Comparison of ENCODE assay signal across 1 cellular context in genomic region chr16:4475880-4476790, GRCh38.
TF ChIP-seq lines count a peak whose summit lies in the region.

TSS of gene HMOX2 (plus strand) at chr16:4476398. CDS start at chr16:4505525, 29,127 bp downstream.

TF ChIP-seq in K562, 482 proteins besides CTCF, POLR2A, EP300 and RAD21 (continued from another document and continues in another):
- TF ChIP-seq TFAP4 (CRISPR knock-in tag; IDR thresholded peaks at IDR 0.05; ENCODE audit: borderline replicate concordance) = peak; percentile 88
- peak; percentile 85 for TF ChIP-seq BHLHE40 (IDR thresholded peaks at IDR 0.05; ENCODE audit: low read length)
- no peak for TF ChIP-seq ZNF717 (CRISPR knock-in tag; IDR thresholded peaks at IDR 0.05)
- TF ChIP-seq MYNN (IDR thresholded peaks at IDR 0.05) = peak; percentile 40; the same call in 1 of the 2 replicates
- no peak for TF ChIP-seq MYNN (CRISPR knock-in tag; IDR thresholded peaks at IDR 0.05)
- peak; percentile 46 for TF ChIP-seq CTCFL (IDR thresholded peaks at IDR 0.05; ENCODE audit: borderline replicate concordance, insufficient read depth, low read depth, low read length, poor library complexity, severe bottlenecking)
- peak; percentile 32; the same call in 1 of the 2 replicates for TF ChIP-seq SREBF1 (IDR thresholded peaks at IDR 0.05; ENCODE audit: borderline replicate concordance, low read depth, low read length)
- TF ChIP-seq ZFX (CRISPR knock-in tag; IDR thresholded peaks at IDR 0.05) = peak; percentile 80
- peak; percentile 43 for TF ChIP-seq PHF20 (IDR thresholded peaks at IDR 0.05; ENCODE audit: partially characterized antibody)
- peak; percentile 98 for TF ChIP-seq GMEB1 (CRISPR knock-in tag; IDR thresholded peaks at IDR 0.05)
- peak; percentile 83 for TF ChIP-seq MEIS2 (IDR thresholded peaks at IDR 0.05; ENCODE audit: partially characterized antibody)
- peak; percentile 49 for TF ChIP-seq SAP30 (IDR thresholded peaks at IDR 0.05; ENCODE audit: borderline replicate concordance, insufficient read depth, low read depth, low read length, poor library complexity, severe bottlenecking)
- 0 out of 2 replicates have a peak, but pooled peaks have one; percentile 26 for TF ChIP-seq ZKSCAN1 (IDR thresholded peaks at IDR 0.05; ENCODE audit: low read depth, low read length)
- TF ChIP-seq HMGXB4 (CRISPR knock-in tag; IDR thresholded peaks at IDR 0.05) = peak; percentile 84; the same call in 1 of the 2 replicates
- TF ChIP-seq GATAD2A (IDR thresholded peaks at IDR 0.05) = peak; percentile 56; the same call in 1 of the 2 replicates
- TF ChIP-seq ZBTB1 (CRISPR knock-in tag; IDR thresholded peaks at IDR 0.05; ENCODE audit: borderline replicate concordance, low read depth) = peak; percentile 67; the same call in 1 of the 2 replicates
- TF ChIP-seq SIN3A (IDR thresholded peaks at IDR 0.05; ENCODE audit: borderline replicate concordance in 2 of 2, control insufficient read depth in 1 of 2, low read depth in 2 of 2, low read length in 2 of 2) = peak; percentile 74 to 76; a peak in 2 of 4 replicates
- TF ChIP-seq ELF4 (CRISPR knock-in tag; IDR thresholded peaks at IDR 0.05) = no peak
- TF ChIP-seq CREB1 (IDR thresholded peaks at IDR 0.05) = peak; percentile 80
- peak; percentile 92 for TF ChIP-seq CREB1 (CRISPR knock-in tag; IDR thresholded peaks at IDR 0.05)
- TF ChIP-seq ZEB2 (IDR thresholded peaks at IDR 0.05) = peak; percentile 92
- TF ChIP-seq MGA (IDR thresholded peaks at IDR 0.05) = peak; percentile 45
- TF ChIP-seq SIN3B (IDR thresholded peaks at IDR 0.05; ENCODE audit: low read depth) = peak; percentile 18; the same call in 1 of the 2 replicates
- TF ChIP-seq ESRRB (CRISPR knock-in tag; IDR thresholded peaks at IDR 0.05; ENCODE audit: borderline replicate concordance) = no peak
- peak; percentile 96 for TF ChIP-seq RBFOX2 (IDR thresholded peaks at IDR 0.05; ENCODE audit: low read depth, low read length)
- peak; percentile 89 for TF ChIP-seq CXXC5 (CRISPR knock-in tag; IDR thresholded peaks at IDR 0.05)
- peak; percentile 92 to 94 for TF ChIP-seq NRF1 (conservative IDR thresholded peaks at IDR 0.05 in 1 of 2, IDR thresholded peaks at IDR 0.05 in 1 of 2)
- no peak for TF ChIP-seq SMARCA4 (IDR thresholded peaks at IDR 0.05)
- peak; percentile 52 for TF ChIP-seq HCFC1 (IDR thresholded peaks at IDR 0.05; ENCODE audit: low read depth, low read length)
- TF ChIP-seq FIP1L1 (IDR thresholded peaks at IDR 0.05; ENCODE audit: low read depth, low read length, poor library complexity, severe bottlenecking) = peak; percentile 92
- TF ChIP-seq ATF1 (CRISPR knock-in tag; IDR thresholded peaks at IDR 0.05) = peak; percentile 44; the same call in 1 of the 2 replicates
- peak; percentile 76 for TF ChIP-seq ATF1 (tag; IDR thresholded peaks at IDR 0.05)
- peak; percentile 82 for TF ChIP-seq SMAD4 (CRISPR knock-in tag; conservative IDR thresholded peaks at IDR 0.05)
- TF ChIP-seq RB1 (IDR thresholded peaks at IDR 0.05; ENCODE audit: low read depth) = peak; percentile 86
- TF ChIP-seq HMGN3 (IDR thresholded peaks at IDR 0.05; ENCODE audit: borderline replicate concordance, extremely low read depth, insufficient read length, low read depth, low read length) = peak; percentile 89
- peak; percentile 74; the same call in 1 of the 2 replicates for TF ChIP-seq ZSCAN29 (IDR thresholded peaks at IDR 0.05)
- peak; percentile 88 for TF ChIP-seq E2F1 (CRISPR knock-in tag; IDR thresholded peaks at IDR 0.05)
- no peak; the same call in 1 of the 2 replicates for TF ChIP-seq NKRF (IDR thresholded peaks at IDR 0.05; ENCODE audit: borderline replicate concordance)
- TF ChIP-seq NBN (IDR thresholded peaks at IDR 0.05; ENCODE audit: low read depth) = 0 out of 2 replicates have a peak, but pooled peaks have one; percentile 41
- TF ChIP-seq PML (IDR thresholded peaks at IDR 0.05; ENCODE audit: low read length) = 0 out of 2 replicates have a peak, but pooled peaks have one; percentile 17
- peak; percentile 76; the same call in 1 of the 2 replicates for TF ChIP-seq MXI1 (IDR thresholded peaks at IDR 0.05; ENCODE audit: low read depth, low read length)
- peak; percentile 96 for TF ChIP-seq CTBP1 (IDR thresholded peaks at IDR 0.05; ENCODE audit: borderline replicate concordance)
